In the genomic region with DNA sequence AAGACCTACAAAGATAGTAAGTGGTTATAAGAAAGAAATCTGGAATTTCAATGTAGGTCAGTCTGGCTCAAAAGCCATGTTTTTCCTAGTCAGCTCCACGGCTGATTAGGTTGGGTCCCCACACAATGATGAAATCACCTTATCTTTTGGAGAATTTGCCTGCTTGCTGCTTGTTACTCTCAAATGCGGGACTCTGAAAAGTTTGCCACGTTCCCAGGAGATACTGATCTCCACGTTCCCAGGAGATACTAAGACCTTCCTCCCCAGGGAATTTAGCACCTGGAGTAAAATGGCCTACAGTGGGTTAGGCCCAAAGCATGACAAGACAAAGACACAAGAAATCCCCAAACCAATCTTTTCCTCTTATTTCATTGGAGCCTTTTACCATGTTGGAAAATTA, we compare ENCODE assay signal across 18 cellular contexts.
DNase-seq lines count a peak whose midpoint lies in the region; ATAC-seq and TF ChIP-seq lines count a peak whose summit lies in the region.
"Had no signal": no experiment of that assay in that cellular context is flagged by ENCODE, and none has a peak within 500 bp of the region (broad histone marks: within the 10 kb centered on the region; RNA-seq: fewer than 3 reads in every experiment).

No MANE protein-coding gene starts in this region.

- no peak for ATAC-seq in GM21381 (IDR thresholded peaks at IDR 0.05; ENCODE audit: unreplicated experiment)

- no peak overlapping the region for H3K14ac ChIP-seq in mesenchymal stem cell (ENCODE audit: low read length in 2 of 2)

- CTCF ChIA-PET in Caco-2 (lab: Charles Lee): no interaction called here

- H2BK12ac ChIP-seq in mesenchymal stem cell (ENCODE audit: low read length in 2 of 2): peak overlapping the region in 1 of 2 experiments; percentile 28

- H3K27me3 ChIP-seq in Caco-2 (replicated peaks; ENCODE audit: control insufficient read depth, insufficient read depth, low read length) (no peaks in the 10 kb centered on the region), mesenchymal stem cell (ENCODE audit: control insufficient read depth in 1 of 2, insufficient read depth in 1 of 2, low read length in 2 of 2) (peaks cover 7 to 16% of the 10 kb centered on the region in 2 experiments), ovary (no peaks in the 10 kb centered on the region)

- TF ChIP-seq POLR2A in ovary (IDR thresholded peaks at IDR 0.05) (no peak), lower leg skin (IDR thresholded peaks at IDR 0.05) (no peak)

- no peak overlapping the region for H3K9ac ChIP-seq in mesenchymal stem cell (ENCODE audit: low read length)

- no peak overlapping the region for H4K8ac ChIP-seq in mesenchymal stem cell (ENCODE audit: low read length)

- no peaks in the 10 kb centered on the region for H3K79me1 ChIP-seq in mesenchymal stem cell (replicated peaks; ENCODE audit: low read length, poor library complexity, severe bottlenecking)

- no peak overlapping the region for H2BK15ac ChIP-seq in mesenchymal stem cell (ENCODE audit: low read depth, poor library complexity, severe bottlenecking)

- H3K27me3 Mint-ChIP-seq in Caco-2 (ENCODE audit: insufficient read depth, unreplicated experiment): no peaks in the 10 kb centered on the region

- no peak overlapping the region for H3K4me3 Mint-ChIP-seq in Caco-2 (ENCODE audit: unreplicated experiment)
- H3K4me3 Mint-ChIP-seq: CD8-positive, alpha-beta memory T cell had no signal

- H3K36me3 ChIP-seq in Caco-2 (ENCODE audit: control insufficient read depth, insufficient read depth, low read length) (no peaks in the 10 kb centered on the region), mesenchymal stem cell (ENCODE audit: control insufficient read depth in 1 of 2, insufficient read depth in 2 of 2, low read depth in 1 of 2, low read length in 2 of 2) (no peaks in the 10 kb centered on the region), ovary (no peaks in the 10 kb centered on the region)

- intact Hi-C loops in Caco-2 (cut with micrococcal nuclease; ENCODE audit: unreplicated experiment): loop anchor here (2.0 kb wide), 1 partner anchor 98 kb away; no protein-coding TSS in a partner anchor
- intact Hi-C loops in ovary (cut with DNase I): no loop called here
- intact Hi-C loops in lower leg skin (cut with DNase I; ENCODE audit: low total_unique reads): no loop called here

- H3K4me2 ChIP-seq in mesenchymal stem cell (ENCODE audit: low read length, poor library complexity, severe bottlenecking): no peak overlapping the region

- peak overlapping the region; percentile 82 for H3K27ac Mint-ChIP-seq in Caco-2 (ENCODE audit: unreplicated experiment)
- H3K27ac Mint-ChIP-seq: CD8-positive, alpha-beta memory T cell had no signal

- H3K4ac ChIP-seq in mesenchymal stem cell (ENCODE audit: low read depth in 1 of 2, low read length in 2 of 2): no peak overlapping the region

- H2AFZ ChIP-seq in mesenchymal stem cell (ENCODE audit: low read depth, low read length): no peak overlapping the region

- H2AK5ac ChIP-seq in mesenchymal stem cell (ENCODE audit: low read length, severe bottlenecking): peak overlapping the region; percentile 50

- TF ChIP-seq EP300 in ovary (IDR thresholded peaks at IDR 0.05): no peak

- peaks cover 19% of the 10 kb centered on the region for H3K9me3 Mint-ChIP-seq in Caco-2 (ENCODE audit: unreplicated experiment)

- TF ChIP-seq CTCF in Caco-2 (IDR thresholded peaks at IDR 0.05; ENCODE audit: insufficient read depth in 1 of 2, low read depth in 1 of 2, low read length in 1 of 2, severe bottlenecking in 1 of 2, unreplicated experiment in 1 of 2): no peak
- no peak for TF ChIP-seq CTCF in ovary (IDR thresholded peaks at IDR 0.05)
- no peak for TF ChIP-seq CTCF in lower leg skin (IDR thresholded peaks at IDR 0.05)

- H4K91ac ChIP-seq in mesenchymal stem cell (ENCODE audit: low read length): no peak overlapping the region

- H3K27ac ChIP-seq in mesenchymal stem cell (ENCODE audit: low read length, poor library complexity, severe bottlenecking) (no peak overlapping the region), ovary (peak overlapping the region; percentile 11 to 48)
- H3K27ac ChIP-seq: C4-2B had no signal

- peak overlapping the region in 1 of 2 experiments; percentile 14 for H3K18ac ChIP-seq in mesenchymal stem cell (ENCODE audit: low read depth in 1 of 2, low read length in 2 of 2)

- WGBS in mesenchymal stem cell: 66% methylated on average over 4 of the region's 4 CpGs
- 65 to 93% (median 73%) methylated on average over 4 of the region's 4 CpGs for WGBS in ovary, 3 donors
- WGBS in lower leg skin, 2 donors: 72 to 76% methylated on average over 4 of the region's 4 CpGs

- no peak overlapping the region for H3K23ac ChIP-seq in mesenchymal stem cell (ENCODE audit: low read length in 2 of 2)

- H3K4me1 Mint-ChIP-seq in Caco-2 (ENCODE audit: low read depth, unreplicated experiment): peaks cover 41% of the 10 kb centered on the region
- H3K4me1 Mint-ChIP-seq: CD8-positive, alpha-beta memory T cell had no signal

- H3K36me3 Mint-ChIP-seq in Caco-2 (ENCODE audit: insufficient read depth, unreplicated experiment): peaks cover 5% of the 10 kb centered on the region
- H3K36me3 Mint-ChIP-seq: CD8-positive, alpha-beta memory T cell had no signal

- no TSS peak for BruUV-seq in Caco-2 (replicated peaks; lab: Mats Ljungman, UMichigan)

- no peak overlapping the region for H2BK5ac ChIP-seq in mesenchymal stem cell (ENCODE audit: low read depth, low read length, poor library complexity, severe bottlenecking)

- no peaks in the 10 kb centered on the region; the same call in 1 of the 2 replicates for H3K9me3 ChIP-seq in Caco-2
- H3K9me3 ChIP-seq in mesenchymal stem cell (ENCODE audit: control insufficient read depth, low read length): no peaks in the 10 kb centered on the region
- H3K9me3 ChIP-seq in ovary: no peaks in the 10 kb centered on the region

- POLR2A ChIA-PET in Caco-2 (lab: Charles Lee): no interaction called here

- no peak overlapping the region for H3K4me3 ChIP-seq in Caco-2 (ENCODE audit: low read depth, low read length)
- H3K4me3 ChIP-seq in mesenchymal stem cell (ENCODE audit: insufficient read depth in 1 of 2, low read depth in 1 of 2, low read length in 2 of 2): no peak overlapping the region
- no peak overlapping the region for H3K4me3 ChIP-seq in ovary
- H3K4me3 ChIP-seq in lower leg skin (ENCODE audit: low read depth, poor library complexity, severe bottlenecking): no peak overlapping the region

- H3K4me1 ChIP-seq in Caco-2 (peaks cover 34% of the 10 kb centered on the region), mesenchymal stem cell (ENCODE audit: control insufficient read depth, insufficient read depth, low read depth, low read length) (peaks cover 7% of the 10 kb centered on the region), ovary (ENCODE audit: insufficient read depth) (peaks cover 17% of the 10 kb centered on the region)

- H2BK120ac ChIP-seq in mesenchymal stem cell (ENCODE audit: low read depth, low read length): no peak overlapping the region

- no peak for DNase-seq in Caco-2
- peak; percentile 30 for DNase-seq in amniotic epithelial cell (ENCODE audit: low read depth)
- DNase-seq in mesenchymal stem cell: no peak
- no peak for DNase-seq in ovary
- no peak for DNase-seq in NCI-H1105 (lab: John Stamatoyannopoulos, UW)
- no peak for DNase-seq in lower leg skin (ENCODE audit: low spot score in 2 of 2)
- DNase-seq in activated CD4-positive, alpha-beta T cell treated with anti-CD3 and anti-CD28 coated beads, Interleukin-2, amount 50 U/mL, for 1 hour: no peak
- DNase-seq: AML-193; CD8-positive, alpha-beta memory T cell; GDM1; Kasumi-1; NCI-H1417; NCI-H187; NCI-H446; NCI-H526; Right ventricle myocardium superior had no signal
